ENCODE assay signal across 1 cellular context in genomic region chr12:111409403-111410228, GRCh38.
TF ChIP-seq lines count a peak whose summit lies in the region.

No MANE protein-coding gene starts in this region.

TF ChIP-seq in K562, 482 proteins besides CTCF, POLR2A, EP300 and RAD21 (continued from another document and continues in another):
- TF ChIP-seq ZNF830 (CRISPR knock-in tag; IDR thresholded peaks at IDR 0.05), result no peak
- peak; percentile 56 to 60; a peak in 2 of 4 replicates for TF ChIP-seq KDM1A (IDR thresholded peaks at IDR 0.05)
- 0 out of 2 replicates have a peak, but pooled peaks have one; percentile 3 for TF ChIP-seq ZNF584 (CRISPR knock-in tag; IDR thresholded peaks at IDR 0.05; ENCODE audit: low read depth)
- no peak for TF ChIP-seq GTF2F1 (IDR thresholded peaks at IDR 0.05; ENCODE audit: low read depth, low read length)
- 0 out of 2 replicates have a peak, but pooled peaks have one; percentile 82 for TF ChIP-seq ETS1 (conservative IDR thresholded peaks at IDR 0.05; ENCODE audit: control insufficient read depth, low read depth, low read length)
- TF ChIP-seq CEBPG (CRISPR knock-in tag; IDR thresholded peaks at IDR 0.05), result no peak
- TF ChIP-seq CEBPG (tag; conservative IDR thresholded peaks at IDR 0.05 in 1 of 2, IDR thresholded peaks at IDR 0.05 in 1 of 2), result no peak
- no peak for TF ChIP-seq TRIM28 (IDR thresholded peaks at IDR 0.05)
- peak; percentile 93 for TF ChIP-seq ETV5 (CRISPR knock-in tag; IDR thresholded peaks at IDR 0.05; ENCODE audit: low read depth)
- 0 out of 2 replicates have a peak, but pooled peaks have one; percentile 8 for TF ChIP-seq HEY1 (CRISPR knock-in tag; IDR thresholded peaks at IDR 0.05; ENCODE audit: borderline replicate concordance)
- no peak for TF ChIP-seq FOXP4 (CRISPR knock-in tag; IDR thresholded peaks at IDR 0.05; ENCODE audit: borderline replicate concordance)
- TF ChIP-seq PML (IDR thresholded peaks at IDR 0.05; ENCODE audit: low read length), result peak; percentile 3; the same call in 1 of the 2 replicates
- no peak for TF ChIP-seq ID3 (CRISPR knock-in tag; IDR thresholded peaks at IDR 0.05)
- peak; percentile 24; the same call in 1 of the 2 replicates for TF ChIP-seq ID3 (tag; IDR thresholded peaks at IDR 0.05)
- TF ChIP-seq CCAR2 (IDR thresholded peaks at IDR 0.05; ENCODE audit: low read depth, low read length), result no peak
- TF ChIP-seq PTRF (tag; IDR thresholded peaks at IDR 0.05), result no peak
- TF ChIP-seq ATF1 (CRISPR knock-in tag; IDR thresholded peaks at IDR 0.05), result no peak
- TF ChIP-seq ATF1 (tag; IDR thresholded peaks at IDR 0.05), result 0 out of 2 replicates have a peak, but pooled peaks have one; percentile 7
- TF ChIP-seq AFF1 (IDR thresholded peaks at IDR 0.05; ENCODE audit: low read depth in 1 of 2, partially characterized antibody in 2 of 2), result no peak
- TF ChIP-seq RBM39 (optimal IDR thresholded peaks at IDR 0.05; ENCODE audit: low read depth, low read length), result peak; percentile 16
- no peak for TF ChIP-seq SMARCB1 (IDR thresholded peaks at IDR 0.05; ENCODE audit: insufficient read length, low read depth)
- TF ChIP-seq SMARCA5 (IDR thresholded peaks at IDR 0.05), result 0 out of 2 replicates have a peak, but pooled peaks have one; percentile 7
- no peak for TF ChIP-seq THRB (CRISPR knock-in tag; conservative IDR thresholded peaks at IDR 0.05)
- TF ChIP-seq GTF3C2 (IDR thresholded peaks at IDR 0.05; ENCODE audit: borderline replicate concordance, extremely low read depth, insufficient read length), result no peak
- no peak for TF ChIP-seq GATA2 (CRISPR knock-in tag; IDR thresholded peaks at IDR 0.05)
- TF ChIP-seq SMAD3 (CRISPR knock-in tag; conservative IDR thresholded peaks at IDR 0.05), result no peak
- TF ChIP-seq BCLAF1 (IDR thresholded peaks at IDR 0.05; ENCODE audit: borderline replicate concordance in 1 of 2, control insufficient read depth in 1 of 2, low read depth in 2 of 2, low read length in 1 of 2), result no peak
- no peak for TF ChIP-seq CREBBP (IDR thresholded peaks at IDR 0.05; ENCODE audit: low read depth, low read length)
- peak; percentile 25; the same call in 1 of the 2 replicates for TF ChIP-seq TEAD4 (IDR thresholded peaks at IDR 0.05; ENCODE audit: low read length)
- TF ChIP-seq TEAD4 (CRISPR knock-in tag; IDR thresholded peaks at IDR 0.05; ENCODE audit: borderline replicate concordance), result no peak
- no peak for TF ChIP-seq HINFP (tag; conservative IDR thresholded peaks at IDR 0.05; ENCODE audit: low read depth)
- no peak for TF ChIP-seq LARP7 (IDR thresholded peaks at IDR 0.05)
- TF ChIP-seq HMBOX1 (IDR thresholded peaks at IDR 0.05), result no peak
- TF ChIP-seq GATAD2B (IDR thresholded peaks at IDR 0.05; ENCODE audit: borderline replicate concordance), result peak; percentile 54
- TF ChIP-seq ZNF583 (CRISPR knock-in tag; IDR thresholded peaks at IDR 0.05), result peak; percentile 31; the same call in 1 of the 2 replicates
- no peak for TF ChIP-seq ZBTB49 (CRISPR knock-in tag; IDR thresholded peaks at IDR 0.05; ENCODE audit: borderline replicate concordance)
- peak; percentile 59 for TF ChIP-seq RBBP5 (IDR thresholded peaks at IDR 0.05; ENCODE audit: borderline replicate concordance, insufficient read depth, low read length, poor library complexity, severe bottlenecking)
- peak; percentile 39 for TF ChIP-seq MAFG (tag; conservative IDR thresholded peaks at IDR 0.05)
- TF ChIP-seq JUND (IDR thresholded peaks at IDR 0.05; ENCODE audit: borderline replicate concordance, low read depth, low read length), result peak; percentile 49
- no peak for TF ChIP-seq JUND (tag; IDR thresholded peaks at IDR 0.05; ENCODE audit: borderline replicate concordance, low read depth, low read length)
